ENCODE assay signal across 8 cellular contexts in the genomic region with DNA sequence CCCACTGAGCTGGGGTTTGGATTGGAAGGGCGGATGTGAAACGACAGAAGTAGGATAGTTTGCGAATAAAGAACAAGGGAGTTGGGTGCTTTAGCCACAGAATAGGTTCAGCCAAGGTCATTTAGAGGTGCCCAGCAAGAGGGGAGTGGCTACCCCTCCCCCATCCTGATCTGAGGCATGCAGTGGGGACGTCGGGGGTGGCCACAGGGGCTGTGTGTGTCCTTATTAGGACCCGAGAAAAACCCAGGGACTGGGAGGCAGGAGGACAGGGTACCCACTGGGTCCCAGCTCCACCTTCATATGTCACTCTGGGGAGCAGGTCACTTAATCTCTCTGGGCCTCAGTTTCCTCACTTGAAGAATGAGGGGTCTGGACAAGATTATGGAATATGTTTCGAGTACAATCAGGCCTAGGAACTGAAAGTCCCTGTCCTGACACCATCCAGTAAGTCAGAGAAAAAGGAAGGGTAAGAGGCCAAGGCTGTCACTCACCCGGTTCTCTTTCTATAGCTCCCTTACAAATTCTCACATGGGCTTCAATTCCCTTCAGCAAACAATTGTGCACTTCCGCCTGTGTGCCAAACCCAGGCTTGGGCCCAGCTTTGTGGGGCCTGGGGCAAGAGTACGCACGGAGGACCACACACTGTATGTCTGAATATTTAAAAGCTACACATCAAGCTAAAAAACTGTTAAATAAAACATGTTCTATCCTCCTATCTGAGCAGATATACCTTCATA. TPM values are rescaled to one million over a fixed set of nuclear protein-coding genes. Genes with fewer than 3 reads are reported as not detected.
DNase-seq lines count a peak whose midpoint lies in the region; ATAC-seq, FAIRE-seq and TF ChIP-seq lines count a peak whose summit lies in the region.

No MANE protein-coding gene starts in this region.

- peaks cover 15% of the 10 kb centered on the region for H3K4me1 Mint-ChIP-seq in activated CD8-positive, alpha-beta memory T cell treated with anti-CD3 and anti-CD28 coated beads, Interleukin-2, amount 10 ng/mL, durations not matched to agents 7 days and 5 days
- H3K4me1 Mint-ChIP-seq in WTC11 = peaks cover 24% of the 10 kb centered on the region

- H3K4me3 ChIP-seq in iPS-15b (ENCODE audit: low read depth, low read length) (peak overlapping the region; percentile 55), testis (peak overlapping the region; percentile 32 to 44)

- peak overlapping the region; percentile 64 for H3K4me3 Mint-ChIP-seq in activated CD8-positive, alpha-beta memory T cell treated with anti-CD3 and anti-CD28 coated beads, Interleukin-2, amount 10 ng/mL, durations not matched to agents 7 days and 5 days
- peak overlapping the region; percentile 64 for H3K4me3 Mint-ChIP-seq in WTC11

- H3K27ac ChIP-seq in testis = no peak overlapping the region

- 62 to 70% methylated on average over 3 to 9 of the region's 11 CpGs for WGBS in testis, 2 donors

- H3K4me1 ChIP-seq in iPS-15b (ENCODE audit: control insufficient read depth, insufficient read depth, low read length) = peaks cover 4% of the 10 kb centered on the region
- H3K4me1 ChIP-seq in testis = no peaks in the 10 kb centered on the region

- no peaks in the 10 kb centered on the region for H3K27me3 Mint-ChIP-seq in activated CD8-positive, alpha-beta memory T cell treated with anti-CD3 and anti-CD28 coated beads, Interleukin-2, amount 10 ng/mL, durations not matched to agents 7 days and 5 days
- H3K27me3 Mint-ChIP-seq in WTC11 (ENCODE audit: low read depth) = no peaks in the 10 kb centered on the region

- POLR2A ChIA-PET in WTC11 (lab: Charles Lee) = no interaction called here

- no peak for ATAC-seq in activated CD8-positive, alpha-beta memory T cell treated with anti-CD3 and anti-CD28 coated beads, Interleukin-2, amount 10 ng/mL, durations not matched to agents 7 days and 5 days
- ATAC-seq in WTC11 (no peak), HG03520 (IDR thresholded peaks at IDR 0.05; ENCODE audit: unreplicated experiment) (no peak)

- no peaks in the 10 kb centered on the region for H3K36me3 ChIP-seq in iPS-15b (ENCODE audit: control insufficient read depth, insufficient read depth, low read length)
- no peaks in the 10 kb centered on the region for H3K36me3 ChIP-seq in testis (ENCODE audit: low read depth, missing control alignments)

- no peak for DNase-seq in activated CD8-positive, alpha-beta memory T cell treated with anti-CD3 and anti-CD28 coated beads, Interleukin-2, amount 10 ng/mL, durations not matched to agents 7 days and 5 days
- DNase-seq in activated CD8-positive, alpha-beta memory T cell treated with anti-CD3 and anti-CD28 coated beads, Interleukin-2, amount 50 U/mL, for 48 hours = no peak
- no peak for DNase-seq in WTC11 (ENCODE audit: low spot score)
- no peak for DNase-seq in testis
- no peak for DNase-seq in hepatic stellate cell (ENCODE audit: low spot score)
- DNase-seq in RCC 7860 (ENCODE audit: low spot score) = no peak

- TF ChIP-seq CTCF in WTC11 (IDR thresholded peaks at IDR 0.05) (no peak), testis (IDR thresholded peaks at IDR 0.05) (no peak)

- no peak for FAIRE-seq in RCC 7860 (lab: Jason Lieb, UNC)

- H3K27me3 ChIP-seq in iPS-15b (ENCODE audit: control insufficient read depth, insufficient read depth, low read length) (no peaks in the 10 kb centered on the region), testis (no peaks in the 10 kb centered on the region)

- no peaks in the 10 kb centered on the region for H3K36me3 Mint-ChIP-seq in activated CD8-positive, alpha-beta memory T cell treated with anti-CD3 and anti-CD28 coated beads, Interleukin-2, amount 10 ng/mL, durations not matched to agents 7 days and 5 days
- no peaks in the 10 kb centered on the region for H3K36me3 Mint-ChIP-seq in WTC11

- H3K9ac ChIP-seq in iPS-15b (ENCODE audit: low read depth, low read length) = no peak overlapping the region

- no peaks in the 10 kb centered on the region for H3K9me3 Mint-ChIP-seq in activated CD8-positive, alpha-beta memory T cell treated with anti-CD3 and anti-CD28 coated beads, Interleukin-2, amount 10 ng/mL, durations not matched to agents 7 days and 5 days (ENCODE audit: low read depth)
- no peaks in the 10 kb centered on the region for H3K9me3 Mint-ChIP-seq in WTC11

- H3K9me3 ChIP-seq in iPS-15b (ENCODE audit: control insufficient read depth, insufficient read depth, low read length) (no peaks in the 10 kb centered on the region), testis (no peaks in the 10 kb centered on the region)

- peak overlapping the region; percentile 84 for H3K27ac Mint-ChIP-seq in activated CD8-positive, alpha-beta memory T cell treated with anti-CD3 and anti-CD28 coated beads, Interleukin-2, amount 10 ng/mL, durations not matched to agents 7 days and 5 days
- peak overlapping the region; percentile 68; the same call in 1 of the 2 replicates for H3K27ac Mint-ChIP-seq in WTC11

- intact Hi-C loops in testis (cut with DNase I; ENCODE audit: low total_unique reads) = no loop called here

- CTCF ChIA-PET in activated CD8-positive, alpha-beta memory T cell treated with anti-CD3 and anti-CD28 coated beads, Interleukin-2, amount 10 ng/mL, durations not matched to agents 7 days and 5 days (lab: Charles Lee) = interaction anchor here (0.7 to 1.8 kb wide), 6 partner anchors 12 to 267 kb away, joined by 3 to 7 read pairs (median 3); no protein-coding TSS in a partner anchor
- CTCF ChIA-PET in WTC11 (lab: Charles Lee) = interaction anchor here (0.5 to 1.7 kb wide), 2 partner anchors 16 to 105 kb away, joined by 3 to 7 read pairs; no protein-coding TSS in a partner anchor

- TF ChIP-seq POLR2A in testis (IDR thresholded peaks at IDR 0.05) = no peak

TF ChIP-seq in WTC11, 78 proteins besides CTCF, POLR2A, EP300 and RAD21:
- TF ChIP-seq CREB1 (CRISPR knock-in tag; IDR thresholded peaks at IDR 0.05) (no peak), MAX (CRISPR knock-in tag; IDR thresholded peaks at IDR 0.05) (no peak), ZSCAN18 (CRISPR knock-in tag; IDR thresholded peaks at IDR 0.05) (no peak), ZNF512 (CRISPR knock-in tag; IDR thresholded peaks at IDR 0.05; ENCODE audit: borderline replicate concordance) (no peak), SP1 (CRISPR knock-in tag; conservative IDR thresholded peaks at IDR 0.05) (no peak), FOXJ3 (CRISPR knock-in tag; IDR thresholded peaks at IDR 0.05; ENCODE audit: borderline replicate concordance) (no peak), PRRX2 (CRISPR knock-in tag; IDR thresholded peaks at IDR 0.05) (no peak), MYBL2 (CRISPR knock-in tag; IDR thresholded peaks at IDR 0.05) (no peak)
TF ChIP-seq in WTC11: peak in this region for 0.

RNA-seq across cellular contexts. Expression of gene NYX, which starts 4.2 kb away (rescaled TPM):
- total RNA-seq in activated CD8-positive, alpha-beta memory T cell treated with anti-CD3 and anti-CD28 coated beads, Interleukin-2, amount 10 ng/mL, durations not matched to agents 7 days and 5 days = not detected
- total RNA-seq in WTC11 (2021) (0.09 TPM in 1 of 3 replicates, not detected in the others), testis (1 to 10 TPM; 1.5 to 2.9 TPM)
- polyA plus RNA-seq in testis (ENCODE audit: insufficient read depth, low read depth, low replicate concordance) = 0.87 TPM
